7 cellular contexts compared by ENCODE assay signal in the genomic region with DNA sequence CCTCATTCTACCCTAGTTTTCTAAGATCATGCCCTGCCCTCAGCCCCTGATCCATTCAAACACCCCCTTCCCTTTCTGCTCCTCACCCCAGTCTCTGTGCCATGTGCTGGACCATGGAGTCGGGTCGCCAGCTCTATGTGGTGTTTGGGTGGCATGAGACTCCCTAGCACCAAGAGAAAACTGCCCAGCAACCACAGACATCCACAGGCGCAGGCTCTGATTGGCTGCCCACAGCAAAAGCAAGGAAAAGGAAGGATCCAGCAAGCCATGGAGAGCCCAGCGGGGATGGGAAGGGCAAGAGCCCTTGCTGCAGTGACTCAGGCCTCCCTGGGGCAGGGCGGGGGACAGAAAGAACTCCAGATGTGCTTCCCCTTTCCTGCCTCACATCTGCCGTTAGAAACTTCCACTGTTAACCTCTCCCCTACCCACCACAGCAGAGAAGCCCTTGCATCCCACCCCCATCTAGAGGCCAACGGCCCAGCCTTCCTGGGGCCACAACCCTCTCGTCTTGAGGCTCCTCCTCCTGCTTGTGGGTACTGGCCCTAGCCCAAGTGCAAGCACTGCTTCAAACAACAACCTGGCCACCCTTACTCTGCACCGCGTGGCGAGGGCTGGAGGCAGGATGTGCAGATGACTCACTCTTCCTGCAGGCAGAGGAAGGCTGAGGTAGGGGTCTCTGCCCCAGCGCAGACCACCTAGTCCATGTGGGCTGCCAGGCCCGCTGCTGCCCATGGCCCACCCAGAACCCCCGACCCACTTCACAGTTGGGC. TPM values are rescaled to one million over a fixed set of nuclear protein-coding genes. Genes with fewer than 3 reads are reported as not detected.
DNase-seq lines count a peak whose midpoint lies in the region; ATAC-seq and TF ChIP-seq lines count a peak whose summit lies in the region.

No MANE protein-coding gene starts in this region.

- DNase-seq in OCI-M1 (lab: John Stamatoyannopoulos, UW) (peak; percentile 96), esophagus muscularis mucosa (ENCODE audit: extremely low spot score) (peak; percentile 97), superior temporal gyrus (ENCODE audit: extremely low spot score) (peak; percentile 66)
- peak; percentile 58 for DNase-seq in activated T-cell treated with anti-CD3 and anti-CD28 coated beads, Interleukin-2, amount 50 U/mL, for 4 hours
- DNase-seq in naive thymus-derived CD4-positive, alpha-beta T cell, result peak; percentile 58 to 82 (median 72)

- no peak for TF ChIP-seq POLR2A in esophagus muscularis mucosa (IDR thresholded peaks at IDR 0.05; ENCODE audit: low read depth)

- peak overlapping the region; percentile 93 to 97 (median 95) for H3K27ac ChIP-seq in esophagus muscularis mucosa (replicated peaks in 1 of 4)
- peak overlapping the region; percentile 87 for H3K27ac ChIP-seq in naive thymus-derived CD4-positive, alpha-beta T cell (ENCODE audit: low read depth, low read length)

- no peaks in the 10 kb centered on the region for H3K9me3 Mint-ChIP-seq in activated T-cell treated with anti-CD3 and anti-CD28 coated beads, Interleukin-2, amount 50 U/mL, for 4 hours
- H3K9me3 Mint-ChIP-seq in naive thymus-derived CD4-positive, alpha-beta T cell, result peaks cover 0 to 5% (median 0%) of the 10 kb centered on the region in 11 donors

- no peak for TF ChIP-seq EP300 in esophagus muscularis mucosa (IDR thresholded peaks at IDR 0.05)

- ATAC-seq in GM18502 (IDR thresholded peaks at IDR 0.05; ENCODE audit: poor library complexity, unreplicated experiment) (peak; percentile 47), HG03108 (IDR thresholded peaks at IDR 0.05; ENCODE audit: unreplicated experiment) (peak; percentile 47)
- peak; percentile 42 to 44 for ATAC-seq in activated T-cell treated with anti-CD3 and anti-CD28 coated beads, Interleukin-2, amount 50 U/mL, for 4 hours
- peak; percentile 48 for ATAC-seq in naive thymus-derived CD4-positive, alpha-beta T cell

- peak overlapping the region; percentile 87 to 100 (median 98) for H3K27ac Mint-ChIP-seq in naive thymus-derived CD4-positive, alpha-beta T cell

- H3K36me3 Mint-ChIP-seq in activated T-cell treated with anti-CD3 and anti-CD28 coated beads, Interleukin-2, amount 50 U/mL, for 4 hours (ENCODE audit: insufficient read depth), result peaks cover 27% of the 10 kb centered on the region
- peaks cover 6 to 20% (median 14%) of the 10 kb centered on the region in 5 donors for H3K36me3 Mint-ChIP-seq in naive thymus-derived CD4-positive, alpha-beta T cell

- H3K27me3 Mint-ChIP-seq in activated T-cell treated with anti-CD3 and anti-CD28 coated beads, Interleukin-2, amount 50 U/mL, for 4 hours (ENCODE audit: low read depth), result no peaks in the 10 kb centered on the region
- peaks cover 0 to 2% (median 0%) of the 10 kb centered on the region in 5 donors for H3K27me3 Mint-ChIP-seq in naive thymus-derived CD4-positive, alpha-beta T cell

- H3K36me3 ChIP-seq in esophagus muscularis mucosa, result peaks cover 11 to 27% (median 24%) of the 10 kb centered on the region in 4 donors
- H3K36me3 ChIP-seq in naive thymus-derived CD4-positive, alpha-beta T cell (ENCODE audit: control insufficient read depth in 2 of 3, insufficient read depth in 3 of 3, low read length in 3 of 3), result peaks cover 5 to 18% (median 8%) of the 10 kb centered on the region in 3 experiments

- peak overlapping the region; percentile 58 for H3K4me3 Mint-ChIP-seq in activated T-cell treated with anti-CD3 and anti-CD28 coated beads, Interleukin-2, amount 50 U/mL, for 4 hours
- peak overlapping the region; percentile 65 to 87 (median 78) for H3K4me3 Mint-ChIP-seq in naive thymus-derived CD4-positive, alpha-beta T cell

- no peaks in the 10 kb centered on the region for H3K27me3 ChIP-seq in esophagus muscularis mucosa
- H3K27me3 ChIP-seq in naive thymus-derived CD4-positive, alpha-beta T cell (ENCODE audit: control insufficient read depth in 2 of 2, insufficient read depth in 2 of 2, low read length in 2 of 2), result no peaks in the 10 kb centered on the region

- intact Hi-C loops in esophagus muscularis mucosa (cut with DNase I), result no loop called here
- intact Hi-C loops in naive thymus-derived CD4-positive, alpha-beta T cell (cut with micrococcal nuclease), result loop anchor here (1.0 to 10.0 kb wide), 7 partner anchors 10 to 1571 kb away; a partner anchor contains a TSS

- WGBS in esophagus muscularis mucosa, result 5% methylated on average over 12 of the region's 14 CpGs

- H3K4me1 Mint-ChIP-seq in activated T-cell treated with anti-CD3 and anti-CD28 coated beads, Interleukin-2, amount 50 U/mL, for 4 hours (ENCODE audit: low read depth), result peaks cover 98% of the 10 kb centered on the region
- H3K4me1 Mint-ChIP-seq in naive thymus-derived CD4-positive, alpha-beta T cell, result peaks cover 62 to 88% (median 81%) of the 10 kb centered on the region in 7 donors

- POLR2A ChIA-PET in naive thymus-derived CD4-positive, alpha-beta T cell (lab: Charles Lee), result interaction anchor here (0.7 to 10.5 kb wide), 19 partner anchors 12 to 325 kb away, joined by 3 to 92 read pairs (median 5); a partner anchor contains a TSS

- H3K4me3 ChIP-seq in esophagus muscularis mucosa, result peak overlapping the region; percentile 21 to 32 (median 29)
- H3K4me3 ChIP-seq in naive thymus-derived CD4-positive, alpha-beta T cell (ENCODE audit: low read length), result peak overlapping the region; percentile 42

- H3K9me3 ChIP-seq in esophagus muscularis mucosa, result no peaks in the 10 kb centered on the region
- no peaks in the 10 kb centered on the region for H3K9me3 ChIP-seq in naive thymus-derived CD4-positive, alpha-beta T cell (ENCODE audit: control insufficient read depth in 2 of 3, low read length in 3 of 3)

- H3K4me1 ChIP-seq in esophagus muscularis mucosa, result peaks cover 81 to 100% (median 96%) of the 10 kb centered on the region in 4 donors
- H3K4me1 ChIP-seq in naive thymus-derived CD4-positive, alpha-beta T cell (ENCODE audit: control insufficient read depth in 2 of 2, insufficient read depth in 2 of 2, low read length in 2 of 2), result peaks cover 69 to 84% of the 10 kb centered on the region in 2 donors

- no peak for TF ChIP-seq CTCF in esophagus muscularis mucosa (IDR thresholded peaks at IDR 0.05)

- CTCF ChIA-PET in naive thymus-derived CD4-positive, alpha-beta T cell (lab: Charles Lee), result interaction anchor here (0.7 to 7.3 kb wide), 10 partner anchors 9 to 163 kb away, joined by 3 to 125 read pairs (median 6); a partner anchor contains a TSS

RNA-seq across cellular contexts. Expression of a gene that starts 9.7 kb away (rescaled TPM):
- total RNA-seq in activated T-cell treated with anti-CD3 and anti-CD28 coated beads, Interleukin-2, amount 50 U/mL, for 4 hours, result 10 to 100 TPM; 12.3 to 22.7 (median 13.3) TPM
- 1,000 to 10,000 TPM; 1,278 to 2,374 (median 1,866) TPM for total RNA-seq in esophagus muscularis mucosa
- total RNA-seq in naive thymus-derived CD4-positive, alpha-beta T cell, result 100 to 1,000 TPM; 174 to 622 (median 243) TPM
- polyA plus RNA-seq in naive thymus-derived CD4-positive, alpha-beta T cell, result 1 to 10 TPM; 6.7 to 7.7 TPM

RNA-seq across cellular contexts. Expression of a gene that starts 17.4 kb away (rescaled TPM):
- 1,000 to 10,000 TPM; 1,775 to 1,880 (median 1,879) TPM for total RNA-seq in activated T-cell treated with anti-CD3 and anti-CD28 coated beads, Interleukin-2, amount 50 U/mL, for 4 hours
- total RNA-seq in esophagus muscularis mucosa, result 1,000 to 10,000 TPM; 1,068 to 1,537 (median 1,375) TPM
- 1,000 to 10,000 TPM; 1,186 to 2,550 (median 2,338) TPM for total RNA-seq in naive thymus-derived CD4-positive, alpha-beta T cell
- polyA plus RNA-seq in naive thymus-derived CD4-positive, alpha-beta T cell, result 1,000 to 10,000 TPM; 2,027 to 2,354 TPM

RNA-seq across cellular contexts. Expression of a gene that starts 35.0 kb away (rescaled TPM):
- 10 to 100 TPM; 39.4 to 46.1 (median 41.6) TPM for total RNA-seq in activated T-cell treated with anti-CD3 and anti-CD28 coated beads, Interleukin-2, amount 50 U/mL, for 4 hours
- 1 to 10 TPM; 4.2 to 8.0 (median 6.0) TPM for total RNA-seq in esophagus muscularis mucosa
- total RNA-seq in naive thymus-derived CD4-positive, alpha-beta T cell, result 10 to 100 TPM; 34.5 to 54.6 (median 37.4) TPM
- polyA plus RNA-seq in naive thymus-derived CD4-positive, alpha-beta T cell, result 10 to 100 TPM; 20.2 to 25.4 TPM

RNA-seq across cellular contexts. Expression of a gene that starts 45.4 kb away (rescaled TPM):
- total RNA-seq in activated T-cell treated with anti-CD3 and anti-CD28 coated beads, Interleukin-2, amount 50 U/mL, for 4 hours, result 100 to 1,000 TPM; 217 to 224 (median 220) TPM
- 10 to 100 TPM; 60.2 to 91.4 (median 88.3) TPM for total RNA-seq in esophagus muscularis mucosa
- total RNA-seq in naive thymus-derived CD4-positive, alpha-beta T cell, result 100 to 1,000 TPM; 134 to 238 (median 199) TPM
- polyA plus RNA-seq in naive thymus-derived CD4-positive, alpha-beta T cell, result 10 to 100 TPM; 25.6 to 46.4 TPM

RNA-seq across cellular contexts. Expression of a gene that starts 56.3 kb away (rescaled TPM):
- total RNA-seq in activated T-cell treated with anti-CD3 and anti-CD28 coated beads, Interleukin-2, amount 50 U/mL, for 4 hours, result 100 to 1,000 TPM; 145 to 160 (median 155) TPM
- 10 to 100 TPM; 27.0 to 33.6 (median 29.0) TPM for total RNA-seq in esophagus muscularis mucosa
- 100 to 1,000 TPM; 152 to 209 (median 188) TPM for total RNA-seq in naive thymus-derived CD4-positive, alpha-beta T cell
- 10 to 100 TPM; 14.6 to 23.9 TPM for polyA plus RNA-seq in naive thymus-derived CD4-positive, alpha-beta T cell

Comparison
In these comparisons a context has a peak if more than half of its experiments do, and no peak if none do; other contexts are left out.
1. Peak in every context shown above with its lines: DNase-seq, ATAC-seq, H3K4me3 ChIP-seq and H3K27ac ChIP-seq.
2. RNA of a gene that starts 9.7 kb away (total RNA-seq): 1,278 to 2,374 TPM in esophagus muscularis mucosa and 174 to 622 TPM in naive thymus-derived CD4-positive, alpha-beta T cell; 12.3 to 22.7 TPM in activated T-cell treated with anti-CD3 and anti-CD28 coated beads, Interleukin-2, amount 50 U/mL, for 4 hours; every median in the first group is over 4 times any median in the second.